8 cellular contexts compared by ENCODE assay signal in genomic region chr3:126473292-126474168, GRCh38. TPM values are rescaled to one million over a fixed set of nuclear protein-coding genes. Genes with fewer than 3 reads are reported as not detected.
A peak's percentile ranks its signal among the peaks of the same experiment; 100 is the strongest.
DNase-seq lines count a peak whose midpoint lies in the region; ATAC-seq and TF ChIP-seq lines count a peak whose summit lies in the region.

No MANE protein-coding gene starts in this region.

- H3K9me2 ChIP-seq in OCI-LY1 (ENCODE audit: low read depth, low read length), result no peaks in the 10 kb centered on the region

- H3F3A ChIP-seq in OCI-LY1 (ENCODE audit: insufficient read depth, low read length), result no peaks in the 10 kb centered on the region

- no peak for TF ChIP-seq POLR2A in prostate gland (IDR thresholded peaks at IDR 0.05)

- intact Hi-C loops in prostate gland (cut with DNase I), result loop anchor here (5.0 kb wide), 1 partner anchor 211 kb away; no protein-coding TSS in a partner anchor

- peaks cover 14% of the 10 kb centered on the region; the same call in 1 of the 2 replicates for H3K79me2 ChIP-seq in OCI-LY1 (ENCODE audit: insufficient read depth, low read length)

- DNase-seq in epithelial cell of esophagus (ENCODE audit: low read depth) (peak; percentile 14), progenitor cell of endocrine pancreas (ENCODE audit: low spot score, unreplicated experiment) (no peak), prostate gland (ENCODE audit: low spot score) (no peak), 8988T (no peak)

- H3K9me3 Mint-ChIP-seq in progenitor cell of endocrine pancreas (ENCODE audit: low read depth), result no peaks in the 10 kb centered on the region

- no peak overlapping the region for H3K27ac Mint-ChIP-seq in progenitor cell of endocrine pancreas

- no peak overlapping the region; the same call in 1 of the 2 replicates for H3K9ac ChIP-seq in OCI-LY1 (ENCODE audit: low read length)

- peaks cover 39% of the 10 kb centered on the region for H3K36me3 ChIP-seq in OCI-LY1 (ENCODE audit: insufficient read depth, low read length)
- peaks cover 0 to 3% of the 10 kb centered on the region in 2 donors for H3K36me3 ChIP-seq in prostate gland

- no peaks in the 10 kb centered on the region for H3K27me3 ChIP-seq in OCI-LY1 (ENCODE audit: insufficient read depth, low read length)
- no peaks in the 10 kb centered on the region for H3K27me3 ChIP-seq in prostate gland (replicated peaks; ENCODE audit: insufficient read depth)

- H3K27ac ChIP-seq in OCI-LY1 (ENCODE audit: low read depth, low read length, poor library complexity, severe bottlenecking) (no peak overlapping the region), prostate gland (no peak overlapping the region)

- H3K4me3 Mint-ChIP-seq in progenitor cell of endocrine pancreas (ENCODE audit: low read depth), result peak overlapping the region; percentile 76

- peak overlapping the region; percentile 61 for H3K4me2 ChIP-seq in OCI-LY1 (ENCODE audit: low read length)

- 64% methylated on average over 14 of the region's 14 CpGs for WGBS in prostate gland

- peak overlapping the region; percentile 27; the same call in 1 of the 2 replicates for H3K4me3 ChIP-seq in GM08714 (ENCODE audit: low read length)
- peak overlapping the region; percentile 76 for H3K4me3 ChIP-seq in OCI-LY1 (ENCODE audit: low read depth, low read length, poor library complexity, severe bottlenecking)
- peak overlapping the region; percentile 39 for H3K4me3 ChIP-seq in epithelial cell of esophagus (ENCODE audit: low read length)
- H3K4me3 ChIP-seq in prostate gland, result peak overlapping the region in 1 of 2 donors; percentile 69

- H2AFZ ChIP-seq in OCI-LY1 (ENCODE audit: low read length), result no peak overlapping the region

- TF ChIP-seq CTCF in OCI-LY1 (IDR thresholded peaks at IDR 0.05; ENCODE audit: low read length) (no peak), epithelial cell of esophagus (IDR thresholded peaks at IDR 0.05; ENCODE audit: insufficient read depth, low read depth, low read length, missing control alignments) (no peak), progenitor cell of endocrine pancreas (IDR thresholded peaks at IDR 0.05; ENCODE audit: unreplicated experiment) (no peak), prostate gland (IDR thresholded peaks at IDR 0.05) (no peak)

- no peak for ATAC-seq in GM21737 (IDR thresholded peaks at IDR 0.05; ENCODE audit: unreplicated experiment)
- ATAC-seq in GM19467 (IDR thresholded peaks at IDR 0.05; ENCODE audit: unreplicated experiment), result no peak

- no peaks in the 10 kb centered on the region for H3K9me3 ChIP-seq in OCI-LY1 (ENCODE audit: low read length)
- H3K9me3 ChIP-seq in prostate gland, result no peaks in the 10 kb centered on the region

- H3K4me1 Mint-ChIP-seq in progenitor cell of endocrine pancreas (ENCODE audit: low read depth), result peaks cover 32% of the 10 kb centered on the region

- no peaks in the 10 kb centered on the region for H4K20me1 ChIP-seq in OCI-LY1 (ENCODE audit: insufficient read depth, low read length)

- H3K4me1 ChIP-seq in OCI-LY1 (ENCODE audit: insufficient read depth, low read length, severe bottlenecking) (peaks cover 36% of the 10 kb centered on the region), prostate gland (replicated peaks) (peaks cover 15% of the 10 kb centered on the region)

- peaks cover 27% of the 10 kb centered on the region for H3K36me3 Mint-ChIP-seq in progenitor cell of endocrine pancreas (ENCODE audit: insufficient read depth)

- peaks cover 4% of the 10 kb centered on the region for H3K27me3 Mint-ChIP-seq in progenitor cell of endocrine pancreas

RNA-seq across cellular contexts. Expression of gene ZXDC, which starts 2.2 kb away (rescaled TPM):
- total RNA-seq in progenitor cell of endocrine pancreas (40.0 and 40.5 TPM in 2 replicates), prostate gland (10 to 100 TPM; 47.7 to 87.0 TPM)

RNA-seq across cellular contexts. Expression of gene UROC1, which starts 44.0 kb away (rescaled TPM):
- total RNA-seq in progenitor cell of endocrine pancreas (not detected in 2 replicates), prostate gland (under 1 TPM in 1 of 2 donors, not detected in 1; 0.17 TPM)

RNA-seq across cellular contexts. Expression of gene CHST13, which starts 50.4 kb away (rescaled TPM):
- total RNA-seq in progenitor cell of endocrine pancreas (0.36 and 0.71 TPM in 2 replicates), prostate gland (1 to 10 TPM in 1 of 2 donors, not detected in 1; 6.9 TPM)
